8 cellular contexts compared by ENCODE assay signal in genomic region chr13:94710881-94711560, GRCh38. TPM values are rescaled to one million over a fixed set of nuclear protein-coding genes. Genes with fewer than 3 reads are reported as not detected.
DNase-seq lines count a peak whose midpoint lies in the region; TF ChIP-seq lines count a peak whose summit lies in the region.

No MANE protein-coding gene starts in this region.

- CTCF ChIA-PET in HEK293 (lab: Yijun Ruan, JAX), result no interaction called here

- no peaks in the 10 kb centered on the region for H3K9me3 ChIP-seq in HEK293 (ENCODE audit: control insufficient read depth, insufficient read depth, low read depth, low read length)
- no peaks in the 10 kb centered on the region for H3K9me3 ChIP-seq in sigmoid colon

- H3K36me3 ChIP-seq in HEK293 (ENCODE audit: control insufficient read depth in 2 of 2, insufficient read depth in 1 of 2, low read length in 2 of 2) (no peaks in the 10 kb centered on the region), sigmoid colon (no peaks in the 10 kb centered on the region)

- no peaks in the 10 kb centered on the region for H3K4me1 ChIP-seq in HEK293 (ENCODE audit: control insufficient read depth, insufficient read depth, low read length)
- H3K4me1 ChIP-seq in sigmoid colon, result peaks cover 0 to 46% (median 41%) of the 10 kb centered on the region in 4 donors

- H3K27me3 ChIP-seq in sigmoid colon, result peaks cover 70 to 100% (median 78%) of the 10 kb centered on the region in 3 donors

- H3K4me3 ChIP-seq in HEK293 (ENCODE audit: low read depth, low read length) (peak overlapping the region; percentile 33), epithelial cell of esophagus (ENCODE audit: low read length) (peak overlapping the region; percentile 43), skeletal muscle cell (ENCODE audit: low read depth, low read length) (peak overlapping the region; percentile 3), sigmoid colon (peak overlapping the region in 2 of 4 donors; percentile 2 to 16)

- H3K27ac Mint-ChIP-seq in activated T-cell treated with anti-CD3 and anti-CD28 coated beads, Interleukin-2, amount 50 U/mL, for 24 hours, result no peak overlapping the region

- POLR2A ChIA-PET in HEK293 (lab: Yijun Ruan, JAX), result no interaction called here

- no peaks in the 10 kb centered on the region for H3K36me3 Mint-ChIP-seq in activated T-cell treated with anti-CD3 and anti-CD28 coated beads, Interleukin-2, amount 50 U/mL, for 24 hours (ENCODE audit: low read depth)

- no peak for TF ChIP-seq POLR2A in sigmoid colon (IDR thresholded peaks at IDR 0.05)

- 1% methylated on average over 81 of the region's 81 CpGs for WGBS in sigmoid colon, 2 donors

- H3K27ac ChIP-seq in HEK293 (ENCODE audit: extremely low read depth, low read depth, low read length) (no peak overlapping the region; the same call in 1 of the 2 replicates), sigmoid colon (no peak overlapping the region)

- intact Hi-C loops in sigmoid colon (cut with DNase I), result no loop called here

- no peak for TF ChIP-seq EP300 in sigmoid colon (IDR thresholded peaks at IDR 0.05)

- peaks cover 26% of the 10 kb centered on the region for H3K4me1 Mint-ChIP-seq in activated T-cell treated with anti-CD3 and anti-CD28 coated beads, Interleukin-2, amount 50 U/mL, for 24 hours (ENCODE audit: low read depth)

- H3K9me3 Mint-ChIP-seq in activated T-cell treated with anti-CD3 and anti-CD28 coated beads, Interleukin-2, amount 50 U/mL, for 24 hours, result peaks cover 8% of the 10 kb centered on the region

- H3K27me3 Mint-ChIP-seq in activated T-cell treated with anti-CD3 and anti-CD28 coated beads, Interleukin-2, amount 50 U/mL, for 24 hours, result peaks cover 82% of the 10 kb centered on the region

- TF ChIP-seq CTCF in HEK293 (tag by site-specific recombination; IDR thresholded peaks at IDR 0.05) (no peak), epithelial cell of esophagus (IDR thresholded peaks at IDR 0.05; ENCODE audit: insufficient read depth, low read depth, low read length, missing control alignments) (no peak), sigmoid colon (IDR thresholded peaks at IDR 0.05) (no peak)

- DNase-seq in activated T-cell treated with anti-CD3 and anti-CD28 coated beads, Interleukin-2, amount 50 U/mL, for 24 hours, result peak; percentile 50
- DNase-seq in activated T-cell treated with anti-CD3 and anti-CD28 coated beads for 4 hours (no peak), NCI-H526 treated with DMSO at 0.1 percent for 48 hours (lab: John Stamatoyannopoulos, UW) (peak; percentile 61), epithelial cell of esophagus (ENCODE audit: low read depth) (peak; percentile 34), skeletal muscle cell (ENCODE audit: low read depth) (no peak), NCI-H1694 (lab: John Stamatoyannopoulos, UW) (no peak), sigmoid colon (no peak)

- peak overlapping the region; percentile 25 for H3K4me3 Mint-ChIP-seq in activated T-cell treated with anti-CD3 and anti-CD28 coated beads, Interleukin-2, amount 50 U/mL, for 24 hours

TF ChIP-seq in HEK293, 187 proteins besides CTCF, POLR2A, EP300 and RAD21 (continues in another document):
- TF ChIP-seq KLF10 (tag by site-specific recombination; IDR thresholded peaks at IDR 0.05), result no peak
- no peak for TF ChIP-seq INSM2 (tag by site-specific recombination; IDR thresholded peaks at IDR 0.05)
- no peak for TF ChIP-seq ZNF610 (tag by site-specific recombination; IDR thresholded peaks at IDR 0.05; ENCODE audit: borderline replicate concordance)
- TF ChIP-seq SP7 (tag by site-specific recombination; IDR thresholded peaks at IDR 0.05), result peak; percentile 34; the same call in 1 of the 2 replicates
- no peak for TF ChIP-seq SALL2 (tag by site-specific recombination; IDR thresholded peaks at IDR 0.05; ENCODE audit: borderline replicate concordance)
- TF ChIP-seq, protein P1, sequence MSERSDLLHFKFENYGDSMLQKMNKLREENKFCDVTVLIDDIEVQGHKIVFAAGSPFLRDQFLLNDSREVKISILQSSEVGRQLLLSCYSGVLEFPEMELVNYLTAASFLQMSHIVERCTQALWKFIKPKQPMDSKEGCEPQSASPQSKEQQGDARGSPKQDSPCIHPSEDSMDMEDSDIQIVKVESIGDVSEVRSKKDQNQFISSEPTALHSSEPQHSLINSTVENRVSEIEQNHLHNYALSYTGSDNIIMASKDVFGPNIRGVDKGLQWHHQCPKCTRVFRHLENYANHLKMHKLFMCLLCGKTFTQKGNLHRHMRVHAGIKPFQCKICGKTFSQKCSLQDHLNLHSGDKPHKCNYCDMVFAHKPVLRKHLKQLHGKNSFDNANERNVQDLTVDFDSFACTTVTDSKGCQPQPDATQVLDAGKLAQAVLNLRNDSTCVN (tag by site-specific recombination; optimal IDR thresholded peaks at IDR 0.05), result peak; percentile 44
- no peak for TF ChIP-seq SCRT1 (tag by site-specific recombination; IDR thresholded peaks at IDR 0.05; ENCODE audit: borderline replicate concordance)
- no peak for TF ChIP-seq GLIS1 (tag by site-specific recombination; IDR thresholded peaks at IDR 0.05)
- no peak for TF ChIP-seq ZNF600 (tag by site-specific recombination; IDR thresholded peaks at IDR 0.05)
- TF ChIP-seq ZNF335 (tag by site-specific recombination; conservative IDR thresholded peaks at IDR 0.05), result no peak; the same call in 1 of the 2 replicates
- TF ChIP-seq ZNF280D (tag by site-specific recombination; IDR thresholded peaks at IDR 0.05), result no peak
- TF ChIP-seq AEBP2 (tag by site-specific recombination; IDR thresholded peaks at IDR 0.05; ENCODE audit: borderline replicate concordance), result no peak
- TF ChIP-seq ZFHX2 (tag by site-specific recombination; conservative IDR thresholded peaks at IDR 0.05), result no peak
- TF ChIP-seq ZNF626 (tag by site-specific recombination; IDR thresholded peaks at IDR 0.05), result no peak
- TF ChIP-seq ZNF394 (tag by site-specific recombination; IDR thresholded peaks at IDR 0.05; ENCODE audit: borderline replicate concordance), result no peak
- TF ChIP-seq, protein P2, sequence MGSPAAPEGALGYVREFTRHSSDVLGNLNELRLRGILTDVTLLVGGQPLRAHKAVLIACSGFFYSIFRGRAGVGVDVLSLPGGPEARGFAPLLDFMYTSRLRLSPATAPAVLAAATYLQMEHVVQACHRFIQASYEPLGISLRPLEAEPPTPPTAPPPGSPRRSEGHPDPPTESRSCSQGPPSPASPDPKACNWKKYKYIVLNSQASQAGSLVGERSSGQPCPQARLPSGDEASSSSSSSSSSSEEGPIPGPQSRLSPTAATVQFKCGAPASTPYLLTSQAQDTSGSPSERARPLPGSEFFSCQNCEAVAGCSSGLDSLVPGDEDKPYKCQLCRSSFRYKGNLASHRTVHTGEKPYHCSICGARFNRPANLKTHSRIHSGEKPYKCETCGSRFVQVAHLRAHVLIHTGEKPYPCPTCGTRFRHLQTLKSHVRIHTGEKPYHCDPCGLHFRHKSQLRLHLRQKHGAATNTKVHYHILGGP (tag by site-specific recombination; IDR thresholded peaks at IDR 0.05), result no peak
- TF ChIP-seq ZNF501 (tag by site-specific recombination; IDR thresholded peaks at IDR 0.05), result 0 out of 2 replicates have a peak, but pooled peaks have one; percentile 66
- no peak for TF ChIP-seq ZNF48 (tag by site-specific recombination; IDR thresholded peaks at IDR 0.05)

RNA-seq across cellular contexts. Expression of gene SOX21, which starts 1.3 kb away (rescaled TPM):
- not detected for total RNA-seq in sigmoid colon
- under 1 TPM in 1 of 3 donors, not detected in 2; 0.60 TPM for polyA plus RNA-seq in sigmoid colon

Comparison
In these comparisons a context has a peak if more than half of its experiments do, and no peak if none do; other contexts are left out.
1. DNase-seq: peak in activated T-cell treated with anti-CD3 and anti-CD28 coated beads, Interleukin-2, amount 50 U/mL, for 24 hours (single experiment), NCI-H526 treated with DMSO at 0.1 percent for 48 hours (single experiment) and epithelial cell of esophagus (single experiment); none in activated T-cell treated with anti-CD3 and anti-CD28 coated beads for 4 hours (single experiment), skeletal muscle cell (single experiment), NCI-H1694 (single experiment) and sigmoid colon (single experiment).